In the genomic region with DNA sequence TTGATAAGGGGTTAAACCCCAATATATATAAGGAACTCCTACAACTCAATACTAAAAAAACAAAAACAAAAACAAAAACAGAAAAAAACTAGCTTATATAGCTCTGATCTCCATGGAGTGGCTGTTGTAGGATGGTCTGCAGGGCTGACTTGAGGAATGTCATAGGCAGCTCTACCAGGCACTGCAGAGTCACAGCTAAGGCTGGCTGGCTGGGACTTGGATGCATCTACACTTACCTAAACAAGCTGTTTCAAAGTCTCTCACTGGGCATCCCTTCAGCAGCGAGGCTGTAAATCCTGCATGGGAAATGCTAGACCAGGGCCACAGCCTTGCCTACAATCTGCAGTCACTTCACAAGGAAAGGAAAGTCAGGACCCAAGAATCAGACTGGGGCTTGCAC, we compare ENCODE assay signal across 18 cellular contexts.
"Had no signal": no experiment of that assay in that cellular context is flagged by ENCODE, and none has a peak within 500 bp of the region (broad histone marks: within the 10 kb centered on the region; RNA-seq: fewer than 3 reads in every experiment).

No MANE protein-coding gene starts in this region.

- H3K4me1 ChIP-seq: colonic mucosa, left ventricle myocardium inferior, parathyroid adenoma, upper lobe of right lung had no signal

- H3K27ac ChIP-seq: colonic mucosa, epithelial cell of prostate, left ventricle myocardium inferior, parathyroid adenoma, upper lobe of right lung had no signal

- H3K4me3 Mint-ChIP-seq: activated CD8-positive, alpha-beta T cell treated with anti-CD3 and anti-CD28 coated beads, Interleukin-2, amount 10 ng/mL, durations not matched to agents 7 days and 5 days; activated T-cell treated with anti-CD3 and anti-CD28 coated beads, Interleukin-2, amount 50 U/mL, for 24 hours; brain; central memory CD8-positive, alpha-beta T cell; endodermal cell; naive thymus-derived CD4-positive, alpha-beta T cell; stimulated activated naive B cell treated with anti-CD40 and anti-IgM and Interleukin-4, amounts not matched to agents 10 μg/mL and 1 μg/mL and 100 μg/mL, for 72 hours had no signal

- H3K4me1 Mint-ChIP-seq: central memory CD8-positive, alpha-beta T cell had no signal

- H3K36me3 ChIP-seq: colonic mucosa, left ventricle myocardium inferior, upper lobe of right lung had no signal

- H3K27me3 ChIP-seq: colonic mucosa, upper lobe of right lung had no signal

- ATAC-seq: activated CD8-positive, alpha-beta T cell treated with anti-CD3 and anti-CD28 coated beads, Interleukin-2, amount 10 ng/mL, durations not matched to agents 7 days and 5 days; naive thymus-derived CD4-positive, alpha-beta T cell; upper lobe of right lung had no signal

- H3K79me2 ChIP-seq: parathyroid adenoma had no signal

- H3K36me3 Mint-ChIP-seq: brain had no signal

- H3K9me3 ChIP-seq: colonic mucosa, upper lobe of right lung had no signal

- H2AFZ ChIP-seq: parathyroid adenoma had no signal

- H3K9me3 Mint-ChIP-seq: central memory CD8-positive, alpha-beta T cell had no signal

- H3K4me3 ChIP-seq: colonic mucosa, left ventricle myocardium inferior, upper lobe of right lung had no signal

- H3K9ac ChIP-seq: parathyroid adenoma had no signal

- DNase-seq: activated CD4-positive, CD25-positive, alpha-beta regulatory T cell; activated CD8-positive, alpha-beta T cell treated with anti-CD3 and anti-CD28 coated beads, Interleukin-2, amount 10 ng/mL, durations not matched to agents 7 days and 5 days; activated naive CD4-positive, alpha-beta T cell treated with Interleukin-2 at 50 U/mL for 16 hours; activated T-cell treated with anti-CD3 and anti-CD28 coated beads, Interleukin-2, amount 50 U/mL, for 24 hours; colonic mucosa; endodermal cell; foreskin melanocyte; glutamatergic neuron; left ventricle myocardium inferior; naive thymus-derived CD4-positive, alpha-beta T cell; stimulated activated naive B cell treated with anti-CD40 and anti-IgM and Interleukin-4, amounts not matched to agents 10 μg/mL and 1 μg/mL and 100 μg/mL, for 72 hours; SW 1271; upper lobe of right lung had no signal

- H3K27ac Mint-ChIP-seq: activated CD8-positive, alpha-beta T cell treated with anti-CD3 and anti-CD28 coated beads, Interleukin-2, amount 10 ng/mL, durations not matched to agents 7 days and 5 days; activated T-cell treated with anti-CD3 and anti-CD28 coated beads, Interleukin-2, amount 50 U/mL, for 24 hours; activated T-helper 2 cell treated with anti-CD3 and anti-CD28 coated beads, Interferon-gamma antibody, Interleukin-2, Interleukin-4, amounts not matched to agents 10 μg/mL and 5 μg/mL and 100 μg/mL, durations not matched to agents 14 hours and 24 hours and 36 hours; brain; endodermal cell; naive thymus-derived CD4-positive, alpha-beta T cell; stimulated activated naive B cell treated with anti-CD40 and anti-IgM and Interleukin-4, amounts not matched to agents 10 μg/mL and 1 μg/mL and 100 μg/mL, for 72 hours had no signal
